In genomic region chr20:17500271-17500670, GRCh38 we compare ENCODE assay signal across 19 cellular contexts.
"Had no signal": no experiment of that assay in that cellular context is flagged by ENCODE, and none has a peak within 500 bp of the region (broad histone marks: within the 10 kb centered on the region; RNA-seq: fewer than 3 reads in every experiment).

No MANE protein-coding gene starts in this region.

- DNase-seq: KBM-7, MG63, NCI-H1092 treated with DMSO at 0.1 percent for 48 hours, NCI-H1436 treated with DMSO at 0.1 percent for 48 hours, NCI-H1694 treated with DMSO at 0.1 percent for 48 hours, NCI-H2029, NCI-H2081 treated with DMSO at 0.1 percent for 48 hours, NCI-H2171, NCI-H226, NCI-H446, NCI-H510A, NCI-H524 treated with DMSO at 0.1 percent for 48 hours, NCI-H69, NCI-H774, Right ventricle myocardium superior, RPMI8226, SIG-M5, SK-N-SH had no signal

- H3K9me3 ChIP-seq: MG63, SJSA1, SK-N-SH had no signal

- H3K27me3 ChIP-seq: MG63, SJSA1 had no signal

- H3K27ac ChIP-seq: SJSA1 had no signal

- H3K36me3 ChIP-seq: MG63, SJSA1 had no signal

- H3K4me3 ChIP-seq: MG63, SJSA1 had no signal
